In genomic region chr2:57943271-57943670, GRCh38 we compare ENCODE assay signal across 2 cellular contexts.
TF ChIP-seq lines count a peak whose summit lies in the region.

No MANE protein-coding gene starts in this region.

TF ChIP-seq in A549, 52 proteins besides CTCF, POLR2A, EP300 and RAD21 (continued from another document):
- TF ChIP-seq RNF2 (IDR thresholded peaks at IDR 0.05; ENCODE audit: borderline replicate concordance, low read depth) (no peak), HOXB13 (CRISPR knock-in tag; IDR thresholded peaks at IDR 0.05; ENCODE audit: low read depth) (no peak), MAZ (IDR thresholded peaks at IDR 0.05; ENCODE audit: borderline replicate concordance, low read depth, low read length) (no peak), NR3C1 (IDR thresholded peaks at IDR 0.05) (no peak), RFX5 (IDR thresholded peaks at IDR 0.05) (no peak), RCOR1 (IDR thresholded peaks at IDR 0.05; ENCODE audit: low read depth, low read length) (no peak)

TF ChIP-seq in GM23338, 12 proteins besides CTCF, POLR2A, EP300 and RAD21 (continued from another document):
- TF ChIP-seq ZNF462 (CRISPR knock-in tag; IDR thresholded peaks at IDR 0.05) (no peak), JUNB (IDR thresholded peaks at IDR 0.05; ENCODE audit: unreplicated experiment) (no peak), EZH2 (IDR thresholded peaks at IDR 0.05; ENCODE audit: low read depth, unreplicated experiment) (no peak), CREB1 (CRISPR knock-in tag; IDR thresholded peaks at IDR 0.05; ENCODE audit: low read depth) (no peak), STAT1 (IDR thresholded peaks at IDR 0.05; ENCODE audit: unreplicated experiment) (no peak), NANOG (IDR thresholded peaks at IDR 0.05; ENCODE audit: borderline replicate concordance) (no peak), POLR2AphosphoS5 (IDR thresholded peaks at IDR 0.05; ENCODE audit: low read depth) (no peak), REST (IDR thresholded peaks at IDR 0.05; ENCODE audit: unreplicated experiment) (no peak), ETS1 (IDR thresholded peaks at IDR 0.05) (no peak)
